Comparison of ENCODE assay signal across 9 cellular contexts in the genomic region with DNA sequence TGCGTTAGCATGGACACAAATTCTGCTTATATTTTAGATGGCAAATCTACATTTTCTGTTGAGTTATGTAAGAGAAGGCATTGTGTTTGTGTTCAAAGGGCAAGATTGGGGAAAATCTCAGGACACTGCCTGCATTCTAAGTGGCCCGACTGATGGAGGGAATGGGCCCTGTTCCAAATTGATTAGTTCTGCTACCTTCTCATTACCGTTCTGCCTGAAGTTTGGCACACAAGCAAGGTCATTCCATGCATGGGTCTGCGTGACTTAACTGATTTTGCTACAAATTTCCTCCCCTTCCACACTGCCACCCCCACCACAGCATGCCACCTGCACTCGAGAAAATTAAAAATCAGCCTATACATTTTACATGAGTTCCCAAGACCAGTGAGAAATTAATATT.
"Had no signal": no experiment of that assay in that cellular context is flagged by ENCODE, and none has a peak within 500 bp of the region (broad histone marks: within the 10 kb centered on the region; RNA-seq: fewer than 3 reads in every experiment).

No MANE protein-coding gene starts in this region.

- H3K4me1 Mint-ChIP-seq: IgD-negative memory B cell had no signal

- ATAC-seq: HCT116, HepG2 had no signal

- H3K4me1 ChIP-seq: HAP-1 had no signal

- H3K36me3 Mint-ChIP-seq: IgD-negative memory B cell had no signal

- H3K4me3 Mint-ChIP-seq: HFFc6, IgD-negative memory B cell had no signal

- H3K4me3 ChIP-seq: GM23248, HAP-1 had no signal

- H3K9ac ChIP-seq: GM23248 had no signal

- H3K27ac ChIP-seq: GM23248, HL-60 had no signal

- H3K36me3 ChIP-seq: HAP-1 had no signal

- H3K27ac Mint-ChIP-seq: HFFc6, IgD-negative memory B cell had no signal

- H3K9me3 ChIP-seq: HAP-1 had no signal

- DNase-seq: GM23248, GOT3, H7, HFFc6 had no signal

- H2AFZ ChIP-seq: GM23248 had no signal

- H3K27me3 Mint-ChIP-seq: IgD-negative memory B cell had no signal
